Comparison of ENCODE assay signal across 13 cellular contexts in the genomic region with DNA sequence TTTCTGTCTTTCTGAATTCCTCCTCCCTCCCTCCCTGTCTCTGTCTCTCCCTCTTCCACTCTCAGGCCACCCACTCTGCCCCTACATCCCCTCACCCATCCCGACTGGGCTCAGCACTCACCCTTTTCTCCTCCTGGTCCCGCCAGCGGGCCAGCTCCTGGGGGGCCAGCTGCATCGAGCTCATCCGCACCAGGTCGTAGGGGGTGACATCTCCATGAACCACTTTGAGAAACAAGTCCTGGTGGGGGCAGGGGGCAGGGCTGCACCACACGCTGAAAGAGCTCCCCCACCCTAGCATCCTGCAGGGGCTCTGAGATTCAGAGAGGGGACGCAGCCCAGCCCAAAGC. TPM values are rescaled to one million over a fixed set of nuclear protein-coding genes. Genes with fewer than 3 reads are reported as not detected.
DNase-seq lines count a peak whose midpoint lies in the region; ATAC-seq and TF ChIP-seq lines count a peak whose summit lies in the region.
"Had no signal": no experiment of that assay in that cellular context is flagged by ENCODE, and none has a peak within 500 bp of the region (broad histone marks: within the 10 kb centered on the region; RNA-seq: fewer than 3 reads in every experiment).

No MANE protein-coding gene starts in this region.

- TF ChIP-seq POLR2A in gastrocnemius medialis (IDR thresholded peaks at IDR 0.05) = no peak

- H3K36me3 Mint-ChIP-seq in activated T-helper 2 cell treated with anti-CD3 and anti-CD28 coated beads, Interferon-gamma antibody, Interleukin-2, Interleukin-4, amounts not matched to agents 10 μg/mL and 5 μg/mL and 100 μg/mL, durations not matched to agents 14 hours and 24 hours and 36 hours (ENCODE audit: low read depth) = no peaks in the 10 kb centered on the region
- H3K36me3 Mint-ChIP-seq: T-cell had no signal

- ATAC-seq in gastrocnemius medialis (no peak), left lung (no peak)
- ATAC-seq: T-cell had no signal

- no peaks in the 10 kb centered on the region for H3K27me3 ChIP-seq in SJSA1 (replicated peaks)
- peaks cover 6 to 20% (median 8%) of the 10 kb centered on the region in 3 donors for H3K27me3 ChIP-seq in gastrocnemius medialis
- H3K27me3 ChIP-seq in left lung = peaks cover 0 to 37% of the 10 kb centered on the region in 2 donors

- TF ChIP-seq CTCF in fibroblast of pulmonary artery (IDR thresholded peaks at IDR 0.05; ENCODE audit: low read length, missing control alignments) = no peak
- no peak for TF ChIP-seq CTCF in gastrocnemius medialis (IDR thresholded peaks at IDR 0.05 in 4 of 5, conservative IDR thresholded peaks at IDR 0.05 in 1 of 5)
- TF ChIP-seq CTCF in left lung (IDR thresholded peaks at IDR 0.05) = no peak

- peak overlapping the region; percentile 40 for H3K27ac ChIP-seq in SJSA1
- no peak overlapping the region for H3K27ac ChIP-seq in gastrocnemius medialis
- no peak overlapping the region for H3K27ac ChIP-seq in left lung
- H3K27ac ChIP-seq: neutrophil had no signal

- peaks cover 5% of the 10 kb centered on the region for H3K4me1 Mint-ChIP-seq in activated T-helper 2 cell treated with anti-CD3 and anti-CD28 coated beads, Interferon-gamma antibody, Interleukin-2, Interleukin-4, amounts not matched to agents 10 μg/mL and 5 μg/mL and 100 μg/mL, durations not matched to agents 14 hours and 24 hours and 36 hours (ENCODE audit: low read depth)

- H3K4me3 ChIP-seq in SJSA1 (peak overlapping the region; percentile 46), fibroblast of pulmonary artery (replicated peaks; ENCODE audit: low read depth, low read length) (peak overlapping the region; percentile 51), gastrocnemius medialis (no peak overlapping the region), left lung (peak overlapping the region in 1 of 2 donors; percentile 16)

- H3K27me3 Mint-ChIP-seq in activated T-helper 2 cell treated with anti-CD3 and anti-CD28 coated beads, Interferon-gamma antibody, Interleukin-2, Interleukin-4, amounts not matched to agents 10 μg/mL and 5 μg/mL and 100 μg/mL, durations not matched to agents 14 hours and 24 hours and 36 hours (ENCODE audit: low read depth) = peaks cover 14% of the 10 kb centered on the region

- H3K36me3 ChIP-seq in SJSA1 (peaks cover 29% of the 10 kb centered on the region), gastrocnemius medialis (no peaks in the 10 kb centered on the region), left lung (no peaks in the 10 kb centered on the region)
- H3K36me3 ChIP-seq: neutrophil had no signal

- no peaks in the 10 kb centered on the region for H3K9me3 Mint-ChIP-seq in activated T-helper 2 cell treated with anti-CD3 and anti-CD28 coated beads, Interferon-gamma antibody, Interleukin-2, Interleukin-4, amounts not matched to agents 10 μg/mL and 5 μg/mL and 100 μg/mL, durations not matched to agents 14 hours and 24 hours and 36 hours
- H3K9me3 Mint-ChIP-seq: T-cell had no signal

- DNase-seq in AG20443 (ENCODE audit: low spot score) = peak; percentile 17
- DNase-seq in SJSA1 (ENCODE audit: low read depth in 1 of 2, low spot score in 2 of 2) = peak in 1 of 2 experiments; percentile 50
- no peak for DNase-seq in fibroblast of pulmonary artery (ENCODE audit: low read depth)
- DNase-seq in retina = peak; percentile 1
- no peak for DNase-seq in gastrocnemius medialis
- DNase-seq in activated T-helper 2 cell treated with anti-CD3 and anti-CD28 coated beads, Interferon-gamma antibody, Interleukin-2, Interleukin-4, amounts not matched to agents 10 μg/mL and 5 μg/mL and 100 μg/mL, durations not matched to agents 14 hours and 24 hours and 36 hours (ENCODE audit: low spot score) = no peak
- no peak for DNase-seq in left lung
- no peak for DNase-seq in DMS79 treated with DMSO at 0.1 percent for 48 hours (lab: John Stamatoyannopoulos, UW)
- DNase-seq: activated T-cell treated with anti-CD3 and anti-CD28 coated beads, Interleukin-2, amount 50 U/mL, for 1 hour; effector CD8-positive, alpha-beta T cell; NCI-H2171; T-cell had no signal

- H3K4me1 ChIP-seq in SJSA1 (replicated peaks) (peaks cover 46% of the 10 kb centered on the region), gastrocnemius medialis (no peaks in the 10 kb centered on the region), left lung (peaks cover 0 to 3% of the 10 kb centered on the region in 2 donors)

- no peak overlapping the region for H3K27ac Mint-ChIP-seq in activated T-helper 2 cell treated with anti-CD3 and anti-CD28 coated beads, Interferon-gamma antibody, Interleukin-2, Interleukin-4, amounts not matched to agents 10 μg/mL and 5 μg/mL and 100 μg/mL, durations not matched to agents 14 hours and 24 hours and 36 hours
- H3K27ac Mint-ChIP-seq: T-cell had no signal

- H3K4me3 Mint-ChIP-seq in activated T-helper 2 cell treated with anti-CD3 and anti-CD28 coated beads, Interferon-gamma antibody, Interleukin-2, Interleukin-4, amounts not matched to agents 10 μg/mL and 5 μg/mL and 100 μg/mL, durations not matched to agents 14 hours and 24 hours and 36 hours (ENCODE audit: low read depth) = no peak overlapping the region
- H3K4me3 Mint-ChIP-seq: T-cell had no signal

- no peaks in the 10 kb centered on the region for H3K9me3 ChIP-seq in SJSA1 (replicated peaks)
- H3K9me3 ChIP-seq in gastrocnemius medialis = no peaks in the 10 kb centered on the region
- no peaks in the 10 kb centered on the region for H3K9me3 ChIP-seq in left lung
- H3K9me3 ChIP-seq: neutrophil had no signal

- in situ Hi-C loops in gastrocnemius medialis (cut with MboI; ENCODE audit: low sequenced_read_pairs in 4 of 4) = loop anchor here in 2 of 4 donors (25.0 kb wide), 1 partner anchor 236 kb away; no protein-coding TSS in a partner anchor

- intact Hi-C loops in gastrocnemius medialis (cut with DNase I; ENCODE audit: low total_unique reads) = no loop called here
- intact Hi-C loops in activated T-helper 2 cell treated with anti-CD3 and anti-CD28 coated beads, Interferon-gamma antibody, Interleukin-2, Interleukin-4, amounts not matched to agents 10 μg/mL and 5 μg/mL and 100 μg/mL, durations not matched to agents 14 hours and 24 hours and 36 hours (cut with micrococcal nuclease) = no loop called here
- intact Hi-C loops in left lung (cut with DNase I) = loop anchor here (10.0 kb wide), 2 partner anchors 133 to 167 kb away; no protein-coding TSS in a partner anchor

RNA-seq across cellular contexts. Expression of gene SPOCD1, which starts 17.8 kb away (rescaled TPM):
- 40.3 and 64.0 TPM in 2 replicates for total RNA-seq in SJSA1 (2014; rRNA removed; shearing (Covaris generic))
- total RNA-seq in gastrocnemius medialis (not detected), left lung (10 to 100 TPM in 1 of 2 donors, 1 to 10 TPM in 1; 7.8 to 10.9 TPM)
- 0.07 TPM in 1 of 2 replicates, not detected in the other for total RNA-seq in activated T-helper 2 cell treated with anti-CD3 and anti-CD28 coated beads, Interferon-gamma antibody, Interleukin-2, Interleukin-4, amounts not matched to agents 10 μg/mL and 5 μg/mL and 100 μg/mL, durations not matched to agents 14 hours and 24 hours and 36 hours
- total RNA-seq: T-cell had no signal

RNA-seq across cellular contexts. Expression of gene ADGRB2, which starts 33.9 kb away (rescaled TPM):
- 15.4 and 15.8 TPM in 2 replicates for total RNA-seq in SJSA1 (2014; rRNA removed; shearing (Covaris generic))
- total RNA-seq in gastrocnemius medialis = 1 to 10 TPM in 3 of 4 donors, not detected in 1; 1.1 to 2.2 (median 1.7) TPM
- 5.4 and 6.0 TPM in 2 replicates for total RNA-seq in activated T-helper 2 cell treated with anti-CD3 and anti-CD28 coated beads, Interferon-gamma antibody, Interleukin-2, Interleukin-4, amounts not matched to agents 10 μg/mL and 5 μg/mL and 100 μg/mL, durations not matched to agents 14 hours and 24 hours and 36 hours
- 1 to 10 TPM; 1.8 to 6.4 TPM for total RNA-seq in left lung

Comparison
In these comparisons a context has a peak if more than half of its experiments do, and no peak if none do; other contexts are left out.
1. DNase-seq: peak in AG20443 (single experiment) and retina (single experiment); none in fibroblast of pulmonary artery (single experiment), gastrocnemius medialis (0 of 2), activated T-helper 2 cell treated with anti-CD3 and anti-CD28 coated beads, Interferon-gamma antibody, Interleukin-2, Interleukin-4, amounts not matched to agents 10 μg/mL and 5 μg/mL and 100 μg/mL, durations not matched to agents 14 hours and 24 hours and 36 hours (single experiment), left lung (0 of 2) and DMS79 treated with DMSO at 0.1 percent for 48 hours (single experiment).
2. H3K4me3 ChIP-seq: peak in SJSA1 (single experiment) and fibroblast of pulmonary artery (single experiment); none in gastrocnemius medialis (0 of 4).
3. intact Hi-C loops: an anchor here in left lung (10.0 kb wide); none called in gastrocnemius medialis and activated T-helper 2 cell treated with anti-CD3 and anti-CD28 coated beads, Interferon-gamma antibody, Interleukin-2, Interleukin-4, amounts not matched to agents 10 μg/mL and 5 μg/mL and 100 μg/mL, durations not matched to agents 14 hours and 24 hours and 36 hours.